In the genomic region with DNA sequence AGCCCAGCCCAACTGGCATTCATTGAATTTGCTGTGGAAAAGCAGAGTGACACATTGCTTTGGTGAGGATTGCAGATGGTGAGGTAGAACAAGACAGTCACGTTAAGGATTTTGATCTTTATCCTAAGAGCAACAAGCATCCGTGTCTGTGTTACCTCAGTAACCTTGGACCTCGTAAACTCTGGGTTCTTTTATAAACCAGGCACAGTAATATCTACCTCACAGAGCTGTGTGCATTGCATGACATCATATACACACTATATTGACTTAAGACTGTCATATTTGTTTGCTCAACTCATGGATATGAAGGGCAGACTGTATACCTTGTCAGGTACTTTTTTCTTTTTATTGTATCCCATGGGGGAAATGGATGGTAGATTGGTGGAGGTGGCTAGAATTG, we compare ENCODE assay signal across 18 cellular contexts.
A peak's percentile ranks its signal among the peaks of the same experiment; 100 is the strongest.
DNase-seq lines count a peak whose midpoint lies in the region; ATAC-seq, FAIRE-seq and TF ChIP-seq lines count a peak whose summit lies in the region.
"Had no signal": no experiment of that assay in that cellular context is flagged by ENCODE, and none has a peak within 500 bp of the region (broad histone marks: within the 10 kb centered on the region; RNA-seq: fewer than 3 reads in every experiment).

No MANE protein-coding gene starts in this region.

- H3K9me3 Mint-ChIP-seq in CD4-positive, alpha-beta memory T cell = peaks cover 0 to 3% (median 0%) of the 10 kb centered on the region in 8 donors
- no peaks in the 10 kb centered on the region for H3K9me3 Mint-ChIP-seq in endothelial cell (ENCODE audit: unreplicated experiment)
- no peaks in the 10 kb centered on the region for H3K9me3 Mint-ChIP-seq in activated CD8-positive, alpha-beta memory T cell treated with anti-CD3 and anti-CD28 coated beads, Interleukin-2, amount 10 ng/mL, durations not matched to agents 7 days and 5 days (ENCODE audit: low read depth)
- H3K9me3 Mint-ChIP-seq: activated naive CD4-positive, alpha-beta T cell treated with anti-CD3 and anti-CD28 coated beads, Interleukin-2, amount 10 ng/mL, durations not matched to agents 7 days and 5 days; immature natural killer cell; naive thymus-derived CD8-positive, alpha-beta T cell had no signal

- H3K4me1 Mint-ChIP-seq in CD4-positive, alpha-beta memory T cell = peaks cover 42 to 76% (median 60%) of the 10 kb centered on the region in 4 donors
- peaks cover 74% of the 10 kb centered on the region for H3K4me1 Mint-ChIP-seq in endothelial cell (ENCODE audit: unreplicated experiment)
- H3K4me1 Mint-ChIP-seq in activated CD8-positive, alpha-beta memory T cell treated with anti-CD3 and anti-CD28 coated beads, Interleukin-2, amount 10 ng/mL, durations not matched to agents 7 days and 5 days = peaks cover 13% of the 10 kb centered on the region

- peak; percentile 62 for FAIRE-seq in GM18507 (lab: Jason Lieb, UNC)
- FAIRE-seq: TTC549 had no signal

- H3K27me3 Mint-ChIP-seq in CD4-positive, alpha-beta memory T cell = no peaks in the 10 kb centered on the region
- H3K27me3 Mint-ChIP-seq in endothelial cell (ENCODE audit: unreplicated experiment) = peaks cover 6% of the 10 kb centered on the region
- no peaks in the 10 kb centered on the region for H3K27me3 Mint-ChIP-seq in activated CD8-positive, alpha-beta memory T cell treated with anti-CD3 and anti-CD28 coated beads, Interleukin-2, amount 10 ng/mL, durations not matched to agents 7 days and 5 days
- H3K27me3 Mint-ChIP-seq: activated naive CD4-positive, alpha-beta T cell treated with anti-CD3 and anti-CD28 coated beads, Interleukin-2, amount 10 ng/mL, durations not matched to agents 7 days and 5 days; naive thymus-derived CD8-positive, alpha-beta T cell had no signal

- peak overlapping the region in 1 of 8 donors; percentile 13 for H3K4me3 Mint-ChIP-seq in CD4-positive, alpha-beta memory T cell
- peak overlapping the region; percentile 66 for H3K4me3 Mint-ChIP-seq in endothelial cell (ENCODE audit: unreplicated experiment)
- no peak overlapping the region for H3K4me3 Mint-ChIP-seq in activated CD8-positive, alpha-beta memory T cell treated with anti-CD3 and anti-CD28 coated beads, Interleukin-2, amount 10 ng/mL, durations not matched to agents 7 days and 5 days
- H3K4me3 Mint-ChIP-seq: activated naive CD4-positive, alpha-beta T cell treated with anti-CD3 and anti-CD28 coated beads, Interleukin-2, amount 10 ng/mL, durations not matched to agents 7 days and 5 days; immature natural killer cell; naive thymus-derived CD8-positive, alpha-beta T cell had no signal

- no peaks in the 10 kb centered on the region for H3K36me3 ChIP-seq in CD4-positive, alpha-beta memory T cell (ENCODE audit: insufficient read depth, low read length)
- H3K36me3 ChIP-seq: ascending aorta had no signal

- no peak for ATAC-seq in GM18498 (IDR thresholded peaks at IDR 0.05; ENCODE audit: unreplicated experiment)
- ATAC-seq in activated CD8-positive, alpha-beta memory T cell treated with anti-CD3 and anti-CD28 coated beads, Interleukin-2, amount 10 ng/mL, durations not matched to agents 7 days and 5 days = no peak
- ATAC-seq: naive thymus-derived CD8-positive, alpha-beta T cell had no signal

- no peak overlapping the region for H3K4me3 ChIP-seq in CD4-positive, alpha-beta memory T cell (ENCODE audit: low read length in 2 of 2)
- H3K4me3 ChIP-seq: ascending aorta had no signal

- intact Hi-C loops in CD4-positive, alpha-beta memory T cell (cut with micrococcal nuclease) = no loop called here
- intact Hi-C loops in posterior cingulate gyrus (cut with DNase I) = no loop called here

- H3K27ac Mint-ChIP-seq in CD4-positive, alpha-beta memory T cell = peak overlapping the region in 4 of 7 donors; percentile 62 to 71 (median 64)
- peak overlapping the region; percentile 7 for H3K27ac Mint-ChIP-seq in endothelial cell (ENCODE audit: unreplicated experiment)
- H3K27ac Mint-ChIP-seq in activated CD8-positive, alpha-beta memory T cell treated with anti-CD3 and anti-CD28 coated beads, Interleukin-2, amount 10 ng/mL, durations not matched to agents 7 days and 5 days = no peak overlapping the region
- H3K27ac Mint-ChIP-seq: activated naive CD4-positive, alpha-beta T cell treated with anti-CD3 and anti-CD28 coated beads, Interleukin-2, amount 10 ng/mL, durations not matched to agents 7 days and 5 days; immature natural killer cell had no signal

- POLR2A ChIA-PET in CD4-positive, alpha-beta memory T cell (lab: Charles Lee; ENCODE audit: partially characterized antibody) = no interaction called here

- H3K36me3 Mint-ChIP-seq in CD4-positive, alpha-beta memory T cell = peaks cover 16 to 17% of the 10 kb centered on the region in 2 donors
- H3K36me3 Mint-ChIP-seq in endothelial cell (ENCODE audit: low read depth, unreplicated experiment) = peaks cover 23% of the 10 kb centered on the region
- H3K36me3 Mint-ChIP-seq in activated CD8-positive, alpha-beta memory T cell treated with anti-CD3 and anti-CD28 coated beads, Interleukin-2, amount 10 ng/mL, durations not matched to agents 7 days and 5 days = peaks cover 20% of the 10 kb centered on the region

- no peak for DNase-seq in CD4-positive, alpha-beta memory T cell
- DNase-seq in GM18507 (ENCODE audit: extremely low spot score, insufficient read length, low read depth) = no peak
- DNase-seq in NCI-H69 (lab: John Stamatoyannopoulos, UW) = peak; percentile 49
- no peak for DNase-seq in endothelial cell (ENCODE audit: low spot score)
- DNase-seq in posterior cingulate gyrus = no peak
- DNase-seq in activated CD8-positive, alpha-beta memory T cell treated with anti-CD3 and anti-CD28 coated beads, Interleukin-2, amount 10 ng/mL, durations not matched to agents 7 days and 5 days = no peak
- DNase-seq in GM20000 (ENCODE audit: low spot score) = no peak
- DNase-seq: activated CD4-positive, alpha-beta T cell treated with anti-CD3 and anti-CD28 coated beads for 4 hours; activated naive CD4-positive, alpha-beta T cell treated with anti-CD3 and anti-CD28 coated beads, Interleukin-2, amount 10 ng/mL, durations not matched to agents 7 days and 5 days; cerebellar nuclear complex; immature natural killer cell; naive thymus-derived CD8-positive, alpha-beta T cell; NCI-H2107; RPMI8226; stimulated activated CD4-positive, alpha-beta T cell treated with anti-CD3 and anti-CD28 coated beads, Interleukin-2, amount 100 ng/mL, for 48 hours had no signal

- H3K9me3 ChIP-seq in CD4-positive, alpha-beta memory T cell (ENCODE audit: control insufficient read depth in 1 of 2, low read length in 2 of 2) = no peaks in the 10 kb centered on the region
- H3K9me3 ChIP-seq: ascending aorta had no signal

- CTCF ChIA-PET in CD4-positive, alpha-beta memory T cell (lab: Charles Lee; ENCODE audit: partially characterized antibody) = interaction anchor here (1.6 kb wide), 1 partner anchor 34 kb away, joined by 3 read pairs; no protein-coding TSS in a partner anchor
- CTCF ChIA-PET in activated CD8-positive, alpha-beta memory T cell treated with anti-CD3 and anti-CD28 coated beads, Interleukin-2, amount 10 ng/mL, durations not matched to agents 7 days and 5 days (lab: Charles Lee) = no interaction called here

- no peak overlapping the region for H3K27ac ChIP-seq in CD4-positive, alpha-beta memory T cell (ENCODE audit: low read depth, low read length)
- H3K27ac ChIP-seq: ascending aorta had no signal

- H3K4me1 ChIP-seq in CD4-positive, alpha-beta memory T cell (ENCODE audit: insufficient read depth, low read length) = peaks cover 28% of the 10 kb centered on the region

- no peaks in the 10 kb centered on the region for H3K27me3 ChIP-seq in CD4-positive, alpha-beta memory T cell (ENCODE audit: insufficient read depth, low read length)
- H3K27me3 ChIP-seq: ascending aorta had no signal

- TF ChIP-seq CTCF in endothelial cell (IDR thresholded peaks at IDR 0.05; ENCODE audit: unreplicated experiment) (no peak), GM20000 (IDR thresholded peaks at IDR 0.05; ENCODE audit: extremely low read depth, missing control alignments) (no peak)
